In the genomic region with DNA sequence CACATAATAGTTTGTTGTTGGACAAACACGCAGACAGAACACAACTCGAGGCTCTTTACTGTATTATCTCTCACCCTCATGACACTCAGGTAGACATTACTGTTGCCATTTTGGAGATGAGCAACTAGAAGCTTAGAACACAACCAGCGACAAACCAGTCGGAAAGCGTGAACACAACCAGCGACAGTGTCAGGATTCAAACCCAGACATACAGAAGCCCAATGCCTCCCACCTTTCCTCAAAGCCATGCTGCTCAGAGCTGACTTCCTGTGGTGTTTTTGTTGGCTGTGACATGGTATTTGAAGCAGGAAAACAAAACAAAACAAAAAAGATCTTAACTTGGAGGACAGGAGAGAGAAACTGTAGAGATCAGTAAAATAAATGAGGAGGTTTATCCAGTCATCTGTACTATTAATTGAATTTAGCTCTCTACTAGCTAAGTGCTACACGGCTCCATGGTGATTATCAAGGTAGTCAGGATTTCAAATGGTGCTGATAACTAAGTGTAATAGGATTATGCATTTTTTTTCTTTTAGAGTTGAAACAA, we compare ENCODE assay signal across 10 cellular contexts.
DNase-seq lines count a peak whose midpoint lies in the region; ATAC-seq, FAIRE-seq and TF ChIP-seq lines count a peak whose summit lies in the region.
"Had no signal": no experiment of that assay in that cellular context is flagged by ENCODE, and none has a peak within 500 bp of the region (broad histone marks: within the 10 kb centered on the region; RNA-seq: fewer than 3 reads in every experiment).

No MANE protein-coding gene starts in this region.

- no peak for TF ChIP-seq CTCF in fibroblast of villous mesenchyme (IDR thresholded peaks at IDR 0.05; ENCODE audit: insufficient read depth, low read depth, low read length)

- no peaks in the 10 kb centered on the region for H3K27me3 ChIP-seq in rectal smooth muscle tissue (ENCODE audit: control insufficient read depth, insufficient read depth, low read length)
- H3K27me3 ChIP-seq: BLaER1 treated with 17β-estradiol and CSF1 and Interleukin-3, amounts not matched to agents 10 nM and 100 nM had no signal

- DNase-seq in GM18507 (ENCODE audit: extremely low spot score, insufficient read length, low read depth) (no peak), fibroblast of villous mesenchyme (ENCODE audit: low read depth) (peak; percentile 61), NCI-H446 treated with DMSO at 0.1 percent for 48 hours (lab: John Stamatoyannopoulos, UW) (no peak), NCI-H1105 (lab: John Stamatoyannopoulos, UW) (no peak), NCI-H128 (lab: John Stamatoyannopoulos, UW; ENCODE audit: unreplicated experiment) (no peak)
- DNase-seq: NCI-H2227 treated with DMSO at 0.1 percent for 48 hours had no signal

- peaks cover 40% of the 10 kb centered on the region for H3K4me1 ChIP-seq in rectal smooth muscle tissue (ENCODE audit: control insufficient read depth, insufficient read depth, low read length)

- H3K9ac ChIP-seq in rectal smooth muscle tissue (ENCODE audit: low read length): no peak overlapping the region
- H3K9ac ChIP-seq: BLaER1 treated with 17β-estradiol and CSF1 and Interleukin-3, amounts not matched to agents 10 nM and 100 nM had no signal

- FAIRE-seq in GM18507 (lab: Jason Lieb, UNC): peak; percentile 85

- H3K4me3 ChIP-seq in fibroblast of villous mesenchyme (ENCODE audit: low read depth, low read length): no peak overlapping the region
- no peak overlapping the region for H3K4me3 ChIP-seq in rectal smooth muscle tissue (ENCODE audit: low read length)
- H3K4me3 ChIP-seq: BLaER1 treated with 17β-estradiol and CSF1 and Interleukin-3, amounts not matched to agents 10 nM and 100 nM had no signal

- ATAC-seq in SK-N-SH treated with all-trans-retinoic acid at 6 μM for 48 hours (peak; percentile 38), HG02852 (IDR thresholded peaks at IDR 0.05; ENCODE audit: unreplicated experiment) (no peak)

- no peaks in the 10 kb centered on the region for H3K36me3 ChIP-seq in rectal smooth muscle tissue (ENCODE audit: control insufficient read depth, insufficient read depth, low read length)
- H3K36me3 ChIP-seq: BLaER1 treated with 17β-estradiol and CSF1 and Interleukin-3, amounts not matched to agents 10 nM and 100 nM had no signal

- H3K27ac ChIP-seq in rectal smooth muscle tissue (ENCODE audit: low read depth, low read length): peak overlapping the region; percentile 11
- H3K27ac ChIP-seq: BLaER1 treated with 17β-estradiol and CSF1 and Interleukin-3, amounts not matched to agents 10 nM and 100 nM had no signal

TF ChIP-seq in SK-N-SH treated with all-trans-retinoic acid at 6 μM for 48 hours, 23 proteins besides CTCF, POLR2A, EP300 and RAD21:
- peak; percentile 80; the same call in 1 of the 2 replicates for TF ChIP-seq SNAI2 (CRISPR knock-in tag; IDR thresholded peaks at IDR 0.05)
- peak; percentile 40; the same call in 1 of the 2 replicates for TF ChIP-seq TCF4 (CRISPR knock-in tag; IDR thresholded peaks at IDR 0.05; ENCODE audit: borderline replicate concordance)
- TF ChIP-seq, protein P1, sequence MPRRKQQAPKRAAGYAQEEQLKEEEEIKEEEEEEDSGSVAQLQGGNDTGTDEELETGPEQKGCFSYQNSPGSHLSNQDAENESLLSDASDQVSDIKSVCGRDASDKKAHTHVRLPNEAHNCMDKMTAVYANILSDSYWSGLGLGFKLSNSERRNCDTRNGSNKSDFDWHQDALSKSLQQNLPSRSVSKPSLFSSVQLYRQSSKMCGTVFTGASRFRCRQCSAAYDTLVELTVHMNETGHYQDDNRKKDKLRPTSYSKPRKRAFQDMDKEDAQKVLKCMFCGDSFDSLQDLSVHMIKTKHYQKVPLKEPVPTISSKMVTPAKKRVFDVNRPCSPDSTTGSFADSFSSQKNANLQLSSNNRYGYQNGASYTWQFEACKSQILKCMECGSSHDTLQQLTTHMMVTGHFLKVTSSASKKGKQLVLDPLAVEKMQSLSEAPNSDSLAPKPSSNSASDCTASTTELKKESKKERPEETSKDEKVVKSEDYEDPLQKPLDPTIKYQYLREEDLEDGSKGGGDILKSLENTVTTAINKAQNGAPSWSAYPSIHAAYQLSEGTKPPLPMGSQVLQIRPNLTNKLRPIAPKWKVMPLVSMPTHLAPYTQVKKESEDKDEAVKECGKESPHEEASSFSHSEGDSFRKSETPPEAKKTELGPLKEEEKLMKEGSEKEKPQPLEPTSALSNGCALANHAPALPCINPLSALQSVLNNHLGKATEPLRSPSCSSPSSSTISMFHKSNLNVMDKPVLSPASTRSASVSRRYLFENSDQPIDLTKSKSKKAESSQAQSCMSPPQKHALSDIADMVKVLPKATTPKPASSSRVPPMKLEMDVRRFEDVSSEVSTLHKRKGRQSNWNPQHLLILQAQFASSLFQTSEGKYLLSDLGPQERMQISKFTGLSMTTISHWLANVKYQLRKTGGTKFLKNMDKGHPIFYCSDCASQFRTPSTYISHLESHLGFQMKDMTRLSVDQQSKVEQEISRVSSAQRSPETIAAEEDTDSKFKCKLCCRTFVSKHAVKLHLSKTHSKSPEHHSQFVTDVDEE (CRISPR knock-in tag; IDR thresholded peaks at IDR 0.05): peak; percentile 23; the same call in 1 of the 2 replicates
- no peak for TF ChIP-seq TOX (CRISPR knock-in tag; IDR thresholded peaks at IDR 0.05; ENCODE audit: borderline replicate concordance)
- TF ChIP-seq GLIS3 (CRISPR knock-in tag; IDR thresholded peaks at IDR 0.05): no peak
- peak; percentile 95 for TF ChIP-seq ZNF70 (CRISPR knock-in tag; IDR thresholded peaks at IDR 0.05)
- no peak for TF ChIP-seq PPARA (CRISPR knock-in tag; IDR thresholded peaks at IDR 0.05; ENCODE audit: borderline replicate concordance)
- no peak for TF ChIP-seq ZFP30 (CRISPR knock-in tag; IDR thresholded peaks at IDR 0.05)
- peak; percentile 91 for TF ChIP-seq ISL1 (CRISPR knock-in tag; IDR thresholded peaks at IDR 0.05)
- TF ChIP-seq, protein P2, sequence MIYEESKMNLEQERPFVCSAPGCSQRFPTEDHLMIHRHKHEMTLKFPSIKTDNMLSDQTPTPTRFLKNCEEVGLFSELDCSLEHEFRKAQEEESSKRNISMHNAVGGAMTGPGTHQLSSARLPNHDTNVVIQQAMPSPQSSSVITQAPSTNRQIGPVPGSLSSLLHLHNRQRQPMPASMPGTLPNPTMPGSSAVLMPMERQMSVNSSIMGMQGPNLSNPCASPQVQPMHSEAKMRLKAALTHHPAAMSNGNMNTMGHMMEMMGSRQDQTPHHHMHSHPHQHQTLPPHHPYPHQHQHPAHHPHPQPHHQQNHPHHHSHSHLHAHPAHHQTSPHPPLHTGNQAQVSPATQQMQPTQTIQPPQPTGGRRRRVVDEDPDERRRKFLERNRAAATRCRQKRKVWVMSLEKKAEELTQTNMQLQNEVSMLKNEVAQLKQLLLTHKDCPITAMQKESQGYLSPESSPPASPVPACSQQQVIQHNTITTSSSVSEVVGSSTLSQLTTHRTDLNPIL (CRISPR knock-in tag; IDR thresholded peaks at IDR 0.05; ENCODE audit: low read depth): peak; percentile 23; the same call in 1 of the 2 replicates
- TF ChIP-seq, protein P3, sequence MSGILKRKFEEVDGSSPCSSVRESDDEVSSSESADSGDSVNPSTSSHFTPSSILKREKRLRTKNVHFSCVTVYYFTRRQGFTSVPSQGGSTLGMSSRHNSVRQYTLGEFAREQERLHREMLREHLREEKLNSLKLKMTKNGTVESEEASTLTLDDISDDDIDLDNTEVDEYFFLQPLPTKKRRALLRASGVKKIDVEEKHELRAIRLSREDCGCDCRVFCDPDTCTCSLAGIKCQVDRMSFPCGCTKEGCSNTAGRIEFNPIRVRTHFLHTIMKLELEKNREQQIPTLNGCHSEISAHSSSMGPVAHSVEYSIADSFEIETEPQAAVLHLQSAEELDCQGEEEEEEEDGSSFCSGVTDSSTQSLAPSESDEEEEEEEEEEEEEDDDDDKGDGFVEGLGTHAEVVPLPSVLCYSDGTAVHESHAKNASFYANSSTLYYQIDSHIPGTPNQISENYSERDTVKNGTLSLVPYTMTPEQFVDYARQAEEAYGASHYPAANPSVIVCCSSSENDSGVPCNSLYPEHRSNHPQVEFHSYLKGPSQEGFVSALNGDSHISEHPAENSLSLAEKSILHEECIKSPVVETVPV (CRISPR knock-in tag; IDR thresholded peaks at IDR 0.05): no peak
- TF ChIP-seq ZFP3 (CRISPR knock-in tag; IDR thresholded peaks at IDR 0.05): peak; percentile 76; the same call in 1 of the 2 replicates
- TF ChIP-seq CSDC2 (CRISPR knock-in tag; IDR thresholded peaks at IDR 0.05): peak; percentile 75; the same call in 1 of the 2 replicates
